35 cellular contexts compared by ENCODE assay signal in genomic region chrX:23168291-23168690, GRCh38.
"Had no signal": no experiment of that assay in that cellular context is flagged by ENCODE, and none has a peak within 500 bp of the region (broad histone marks: within the 10 kb centered on the region; RNA-seq: fewer than 3 reads in every experiment).

No MANE protein-coding gene starts in this region.

- H3K4me3 ChIP-seq: MG63 had no signal

- H3K9me3 ChIP-seq: MG63 had no signal

- DNase-seq: Kasumi-1, MG63, MM.1S, MV-4-11, NCI-H1048, NCI-H1092, NCI-H1092 treated with DMSO at 0.1 percent for 48 hours, NCI-H1105, NCI-H1105 treated with DMSO at 0.1 percent for 48 hours, NCI-H1417, NCI-H1417 treated with DMSO at 0.1 percent for 48 hours, NCI-H1436, NCI-H1436 treated with DMSO at 0.1 percent for 48 hours, NCI-H146, NCI-H1694, NCI-H1694 treated with DMSO at 0.1 percent for 48 hours, NCI-H187, NCI-H187 treated with DMSO at 0.1 percent for 48 hours, NCI-H1930, NCI-H2029, NCI-H2029 treated with DMSO at 0.1 percent for 48 hours, NCI-H2081, NCI-H2081 treated with DMSO at 0.1 percent for 48 hours, NCI-H2107, NCI-H2171, NCI-H2171 treated with DMSO at 0.1 percent for 48 hours, NCI-H2227 treated with DMSO at 0.1 percent for 48 hours, NCI-H226, NCI-H345, NCI-H446, NCI-H446 treated with DMSO at 0.1 percent for 48 hours, NCI-H510A, NCI-H510A treated with DMSO at 0.1 percent for 48 hours, NCI-H524, NCI-H524 treated with DMSO at 0.1 percent for 48 hours had no signal

- H3K27me3 ChIP-seq: MG63 had no signal

- H3K36me3 ChIP-seq: MG63 had no signal
